In genomic region chr21:43866659-43867331, GRCh38 we compare ENCODE assay signal across 8 cellular contexts. TPM values are rescaled to one million over a fixed set of nuclear protein-coding genes. Genes with fewer than 3 reads are reported as not detected.
DNase-seq lines count a peak whose midpoint lies in the region; ATAC-seq, FAIRE-seq and TF ChIP-seq lines count a peak whose summit lies in the region.

No MANE protein-coding gene starts in this region.

- intact Hi-C loops in endothelial cell of umbilical vein (cut with micrococcal nuclease): loop anchor here (1.0 to 5.0 kb wide), 3 partner anchors 27 to 72 kb away; no protein-coding TSS in a partner anchor

- CTCF ChIA-PET in AG04450 (lab: Charles Lee) (interaction anchor here (1.4 kb wide), 1 partner anchor 108 kb away, joined by 6 read pairs; no protein-coding TSS in a partner anchor), HEK293 (lab: Yijun Ruan, JAX) (interaction anchor here (0.7 to 1.0 kb wide), 2 partner anchors 24 to 72 kb away, joined by 3 read pairs; no protein-coding TSS in a partner anchor), endothelial cell of umbilical vein (lab: Charles Lee) (interaction anchor here (0.8 to 1.5 kb wide), 6 partner anchors 27 to 75 kb away, joined by 3 to 8 read pairs (median 4); no protein-coding TSS in a partner anchor)
- CTCF ChIA-PET in activated CD4-positive, alpha-beta T cell treated with anti-CD3 and anti-CD28 coated beads, Interleukin-2, amount 10 ng/mL, durations not matched to agents 7 days and 5 days (lab: Charles Lee): interaction anchor here (0.9 kb wide), 1 partner anchor 19 kb away, joined by 3 read pairs; no protein-coding TSS in a partner anchor

- no peak for TF ChIP-seq POLR2A in endothelial cell of umbilical vein (IDR thresholded peaks at IDR 0.05; ENCODE audit: low read depth, low read length)

- DNase-seq in AG04450 (ENCODE audit: low read depth, low spot score) (no peak), endothelial cell of umbilical vein (ENCODE audit: low read depth, low spot score) (peak; percentile 18), AG08396 (ENCODE audit: low spot score) (no peak), anterior cingulate cortex (lab: John Stamatoyannopoulos, UW) (no peak)
- DNase-seq in activated CD4-positive, alpha-beta T cell treated with anti-CD3 and anti-CD28 coated beads, Interleukin-2, amount 10 ng/mL, durations not matched to agents 7 days and 5 days: peak; percentile 40

- no peak for FAIRE-seq in endothelial cell of umbilical vein (lab: Jason Lieb, UNC)

- no peaks in the 10 kb centered on the region for H3K27me3 Mint-ChIP-seq in activated CD4-positive, alpha-beta T cell treated with anti-CD3 and anti-CD28 coated beads, Interleukin-2, amount 10 ng/mL, durations not matched to agents 7 days and 5 days

- dilution Hi-C loops in endothelial cell of umbilical vein (cut with MboI; ENCODE audit: extremely low pct_ligation_motif_present, low sequenced_read_pairs): no loop called here

- H3K36me3 ChIP-seq in HEK293 (ENCODE audit: control insufficient read depth in 2 of 2, insufficient read depth in 1 of 2, low read length in 2 of 2) (peaks cover 0 to 30% of the 10 kb centered on the region in 2 experiments; a peak in 2 of 3 replicates), endothelial cell of umbilical vein (ENCODE audit: control insufficient read depth in 2 of 2, extremely low read depth in 1 of 2, insufficient read depth in 2 of 2, low read length in 2 of 2) (peaks cover 0 to 2% of the 10 kb centered on the region in 2 experiments), neuron (ENCODE audit: insufficient read depth, low read length) (peaks cover 9% of the 10 kb centered on the region)

- no peak for TF ChIP-seq CTCF in AG04450 (IDR thresholded peaks at IDR 0.05; ENCODE audit: low read depth, low read length)
- TF ChIP-seq CTCF in HEK293 (tag by site-specific recombination; IDR thresholded peaks at IDR 0.05): 0 out of 2 replicates have a peak, but pooled peaks have one; percentile 9
- no peak for TF ChIP-seq CTCF in endothelial cell of umbilical vein (IDR thresholded peaks at IDR 0.05; ENCODE audit: extremely low read depth in 1 of 2, insufficient read depth in 1 of 2, low read depth in 1 of 2, low read length in 2 of 2)

- H4K20me1 ChIP-seq in endothelial cell of umbilical vein (replicated peaks; ENCODE audit: control insufficient read depth, extremely low read depth, insufficient read depth, low read length): no peaks in the 10 kb centered on the region

- no peaks in the 10 kb centered on the region for H3K9me1 ChIP-seq in endothelial cell of umbilical vein (replicated peaks; ENCODE audit: control insufficient read depth, extremely low read depth, insufficient read depth, low read length)

- H2AFZ ChIP-seq in endothelial cell of umbilical vein (ENCODE audit: low read depth, low read length) (no peak overlapping the region), neuron (ENCODE audit: low read depth, low read length) (no peak overlapping the region)

- H3K27me3 ChIP-seq in AG04450 (ENCODE audit: control insufficient read depth, insufficient read depth, low read length) (no peaks in the 10 kb centered on the region), endothelial cell of umbilical vein (ENCODE audit: control insufficient read depth in 2 of 2, insufficient read depth in 2 of 2, low read length in 2 of 2) (no peaks in the 10 kb centered on the region), neuron (ENCODE audit: insufficient read depth, low read length) (no peaks in the 10 kb centered on the region)

- peak overlapping the region; percentile 69 for H3K4me3 ChIP-seq in AG04450 (ENCODE audit: low read depth, low read length)
- peak overlapping the region; percentile 55 for H3K4me3 ChIP-seq in HEK293 (ENCODE audit: low read depth, low read length)
- peak overlapping the region; percentile 88 to 94 (median 92) for H3K4me3 ChIP-seq in endothelial cell of umbilical vein (replicated peaks in 1 of 3; ENCODE audit: insufficient read depth in 1 of 3, low read depth in 1 of 3, low read length in 3 of 3)
- H3K4me3 ChIP-seq in neuron (ENCODE audit: low read length): peak overlapping the region; percentile 70

- BruUV-seq in endothelial cell of umbilical vein (replicated peaks; lab: Mats Ljungman, UMichigan): no TSS peak

- H3K9me3 Mint-ChIP-seq in activated CD4-positive, alpha-beta T cell treated with anti-CD3 and anti-CD28 coated beads, Interleukin-2, amount 10 ng/mL, durations not matched to agents 7 days and 5 days: no peaks in the 10 kb centered on the region

- peak overlapping the region; percentile 78 for H3K4me3 Mint-ChIP-seq in activated CD4-positive, alpha-beta T cell treated with anti-CD3 and anti-CD28 coated beads, Interleukin-2, amount 10 ng/mL, durations not matched to agents 7 days and 5 days

- H3K4me1 Mint-ChIP-seq in activated CD4-positive, alpha-beta T cell treated with anti-CD3 and anti-CD28 coated beads, Interleukin-2, amount 10 ng/mL, durations not matched to agents 7 days and 5 days: peaks cover 57% of the 10 kb centered on the region

- POLR2A ChIA-PET in AG04450 (lab: Yijun Ruan, JAX): interaction anchor here (0.6 kb wide), 3 partner anchors 126 to 1205 kb away, joined by 3 to 4 read pairs (median 4); no protein-coding TSS in a partner anchor
- POLR2A ChIA-PET in HEK293 (lab: Yijun Ruan, JAX): interaction anchor here (0.6 to 0.8 kb wide), 5 partner anchors 9 to 94 kb away, joined by 3 to 5 read pairs (median 3); no protein-coding TSS in a partner anchor
- POLR2A ChIA-PET in activated CD4-positive, alpha-beta T cell treated with anti-CD3 and anti-CD28 coated beads, Interleukin-2, amount 10 ng/mL, durations not matched to agents 7 days and 5 days (lab: Charles Lee): no interaction called here
- POLR2A ChIA-PET in endothelial cell of umbilical vein (lab: Charles Lee): no interaction called here

- peak overlapping the region; percentile 3 for H3K9ac ChIP-seq in endothelial cell of umbilical vein (replicated peaks; ENCODE audit: extremely low read depth, insufficient read depth, low read length)

- H3K9me3 ChIP-seq in AG04450 (ENCODE audit: control insufficient read depth, insufficient read depth, low read length) (no peaks in the 10 kb centered on the region; the same call in 1 of the 2 replicates), HEK293 (ENCODE audit: control insufficient read depth, insufficient read depth, low read depth, low read length) (no peaks in the 10 kb centered on the region), endothelial cell of umbilical vein (replicated peaks; ENCODE audit: control insufficient read depth, insufficient read depth, low read length) (no peaks in the 10 kb centered on the region), neuron (ENCODE audit: low read length) (peaks cover 5% of the 10 kb centered on the region)

- ATAC-seq in HG03354 (IDR thresholded peaks at IDR 0.05; ENCODE audit: poor library complexity, severe bottlenecking, unreplicated experiment): no peak

- peaks cover 10% of the 10 kb centered on the region for H3K4me1 ChIP-seq in HEK293 (ENCODE audit: control insufficient read depth, insufficient read depth, low read length)
- H3K4me1 ChIP-seq in endothelial cell of umbilical vein (ENCODE audit: control insufficient read depth, extremely low read depth, insufficient read depth, low read length): peaks cover 15% of the 10 kb centered on the region
- peaks cover 9% of the 10 kb centered on the region for H3K4me1 ChIP-seq in neuron (ENCODE audit: insufficient read depth, low read length)

- H3K27ac ChIP-seq in AG04450 (ENCODE audit: low read depth, low read length) (peak overlapping the region; percentile 11), HEK293 (ENCODE audit: extremely low read depth, low read depth, low read length) (peak overlapping the region; percentile 97), endothelial cell of umbilical vein (ENCODE audit: insufficient read depth, low read depth, low read length) (no peak overlapping the region)

- peak overlapping the region; percentile 91 for H3K27ac Mint-ChIP-seq in activated CD4-positive, alpha-beta T cell treated with anti-CD3 and anti-CD28 coated beads, Interleukin-2, amount 10 ng/mL, durations not matched to agents 7 days and 5 days

- peaks cover 37% of the 10 kb centered on the region for H3K36me3 Mint-ChIP-seq in activated CD4-positive, alpha-beta T cell treated with anti-CD3 and anti-CD28 coated beads, Interleukin-2, amount 10 ng/mL, durations not matched to agents 7 days and 5 days (ENCODE audit: low read depth)

- peaks cover 62% of the 10 kb centered on the region for H3K79me2 ChIP-seq in endothelial cell of umbilical vein (ENCODE audit: control insufficient read depth, insufficient read depth, low read length)

- H3K4me2 ChIP-seq in endothelial cell of umbilical vein (ENCODE audit: insufficient read depth, low read length): peak overlapping the region; percentile 91

TF ChIP-seq in HEK293, 187 proteins besides CTCF, POLR2A, EP300 and RAD21 (continues in another document):
- TF ChIP-seq ZIC2 (tag by site-specific recombination; IDR thresholded peaks at IDR 0.05) (peak; percentile 42; the same call in 1 of the 2 replicates), PRDM1 (tag by site-specific recombination; IDR thresholded peaks at IDR 0.05) (0 out of 2 replicates have a peak, but pooled peaks have one; percentile 4)

TF ChIP-seq in endothelial cell of umbilical vein, 7 proteins besides CTCF, POLR2A, EP300 and RAD21 (continues in another document):
- no peak for TF ChIP-seq JUN (IDR thresholded peaks at IDR 0.05; ENCODE audit: borderline replicate concordance, insufficient read depth, insufficient read length, low read depth)
- TF ChIP-seq EZH2 (IDR thresholded peaks at IDR 0.05; ENCODE audit: borderline replicate concordance, low read depth, low read length, severe bottlenecking): no peak
- TF ChIP-seq MYC (IDR thresholded peaks at IDR 0.05; ENCODE audit: low read depth, low read length): no peak
- TF ChIP-seq FOS (IDR thresholded peaks at IDR 0.05; ENCODE audit: borderline replicate concordance, insufficient read depth, low read length): no peak
- TF ChIP-seq MAX (IDR thresholded peaks at IDR 0.05; ENCODE audit: insufficient read depth, insufficient read length): no peak

RNA-seq across cellular contexts. Expression of gene AGPAT3, which starts 1.8 kb away (rescaled TPM):
- polyA plus RNA-seq in AG04450 (2011; rRNA removed): 36.1 and 47.2 TPM in 2 replicates
- 56.4 and 67.6 TPM in 2 replicates for polyA minus RNA-seq in AG04450 (2011; rRNA and poly(A)+ RNA removed)
- total RNA-seq in activated CD4-positive, alpha-beta T cell treated with anti-CD3 and anti-CD28 coated beads, Interleukin-2, amount 10 ng/mL, durations not matched to agents 7 days and 5 days: 10 to 100 TPM; 80.3 to 93.1 TPM
- 71.8 and 76.7 TPM in 2 replicates for total RNA-seq in endothelial cell of umbilical vein
- 36.8 and 39.9 TPM in 2 replicates for polyA plus RNA-seq in endothelial cell of umbilical vein
- 36.0 and 40.6 TPM in 2 replicates for polyA plus RNA-seq in endothelial cell of umbilical vein (2011; cell fraction: cytosol; rRNA removed)
- 49.1 TPM in 2 replicates for polyA plus RNA-seq in endothelial cell of umbilical vein (2011; cell fraction: nucleus; rRNA removed)
- 40.4 and 48.5 TPM in 2 replicates for polyA plus RNA-seq in endothelial cell of umbilical vein (2012)
- 83.5 and 100 TPM in 2 replicates for polyA minus RNA-seq in endothelial cell of umbilical vein
- polyA minus RNA-seq in endothelial cell of umbilical vein (2011; cell fraction: cytosol; rRNA and poly(A)+ RNA removed): 18.7 TPM
- 36.3 and 37.6 TPM in 2 replicates for polyA minus RNA-seq in endothelial cell of umbilical vein (2011; cell fraction: nucleus; rRNA and poly(A)+ RNA removed)

Comparison
In these comparisons a context has a peak if more than half of its experiments do, and no peak if none do; other contexts are left out.
1. DNase-seq: peak in activated CD4-positive, alpha-beta T cell treated with anti-CD3 and anti-CD28 coated beads, Interleukin-2, amount 10 ng/mL, durations not matched to agents 7 days and 5 days (single experiment) and endothelial cell of umbilical vein (single experiment); none in AG04450 (single experiment), AG08396 (single experiment) and anterior cingulate cortex (0 of 58).
2. POLR2A ChIA-PET loops: an anchor here in AG04450 (0.6 kb wide) and HEK293 (0.6 to 0.8 kb wide); none called in activated CD4-positive, alpha-beta T cell treated with anti-CD3 and anti-CD28 coated beads, Interleukin-2, amount 10 ng/mL, durations not matched to agents 7 days and 5 days and endothelial cell of umbilical vein.
3. Peak in every context shown above with its lines, with median percentiles within 50 percentile points of each other: H3K4me3 ChIP-seq.